ENCODE assay signal across 19 cellular contexts in genomic region chr18:74356959-74357358, GRCh38. TPM values are rescaled to one million over a fixed set of nuclear protein-coding genes. Genes with fewer than 3 reads are reported as not detected.
A peak's percentile ranks its signal among the peaks of the same experiment; 100 is the strongest.
DNase-seq lines count a peak whose midpoint lies in the region; ATAC-seq and TF ChIP-seq lines count a peak whose summit lies in the region.
"Had no signal": no experiment of that assay in that cellular context is flagged by ENCODE, and none has a peak within 500 bp of the region (broad histone marks: within the 10 kb centered on the region; RNA-seq: fewer than 3 reads in every experiment).

No MANE protein-coding gene starts in this region.

- no peak for TF ChIP-seq POLR2A in GM18505 (IDR thresholded peaks at IDR 0.05; ENCODE audit: borderline replicate concordance, extremely low read depth, insufficient read depth, insufficient read length)

- H3K4me3 Mint-ChIP-seq in activated B cell treated with CpG ODN at 0.5 μM for 24 hours, result peak overlapping the region; percentile 39
- H3K4me3 Mint-ChIP-seq: activated T-helper 1 cell treated with anti-CD3 and anti-CD28 coated beads, Interleukin-12 subunit alpha, Interleukin-12 subunit beta, Interleukin-2, Interleukin-4 antibody, amounts not matched to agents 30 ng/mL and 10 ng/mL and 1 ng/mL, durations not matched to agents 14 hours and 24 hours and 36 hours; dendritic cell treated with granulocyte-macrophage colony-stimulating factor and Interleukin-4, amounts not matched to agents 40 ng/mL and 50 ng/mL, for 4 days; neural progenitor cell; stimulated activated effector memory CD8-positive, alpha-beta T cell treated with anti-CD3 and anti-CD28 coated beads, Interleukin-12 subunit alpha, Interleukin-12 subunit beta, amount 100 ng/mL, for 72 hours had no signal

- H3K27me3 Mint-ChIP-seq in activated B cell treated with CpG ODN at 0.5 μM for 24 hours, result peaks cover 13% of the 10 kb centered on the region
- H3K27me3 Mint-ChIP-seq: activated naive CD8-positive, alpha-beta T cell treated with anti-CD3 and anti-CD28 coated beads for 36 hours; dendritic cell treated with granulocyte-macrophage colony-stimulating factor and Interleukin-4, amounts not matched to agents 40 ng/mL and 50 ng/mL, for 4 days had no signal

- H3K27ac Mint-ChIP-seq in activated B cell treated with CpG ODN at 0.5 μM for 24 hours, result peak overlapping the region; percentile 16
- H3K27ac Mint-ChIP-seq: activated T-helper 1 cell treated with anti-CD3 and anti-CD28 coated beads, Interleukin-12 subunit alpha, Interleukin-12 subunit beta, Interleukin-2, Interleukin-4 antibody, amounts not matched to agents 30 ng/mL and 10 ng/mL and 1 ng/mL, durations not matched to agents 14 hours and 24 hours and 36 hours; dendritic cell treated with granulocyte-macrophage colony-stimulating factor and Interleukin-4, amounts not matched to agents 40 ng/mL and 50 ng/mL, for 4 days; neural progenitor cell; stimulated activated effector memory CD8-positive, alpha-beta T cell treated with anti-CD3 and anti-CD28 coated beads, Interleukin-12 subunit alpha, Interleukin-12 subunit beta, amount 100 ng/mL, for 72 hours had no signal

- peaks cover 13% of the 10 kb centered on the region for H3K4me1 Mint-ChIP-seq in activated B cell treated with CpG ODN at 0.5 μM for 24 hours
- H3K4me1 Mint-ChIP-seq: neural progenitor cell had no signal

- ATAC-seq in GM18505 (IDR thresholded peaks at IDR 0.05; ENCODE audit: unreplicated experiment) (peak; percentile 57), GM19395 (IDR thresholded peaks at IDR 0.05; ENCODE audit: unreplicated experiment) (peak; percentile 51), HG02938 (IDR thresholded peaks at IDR 0.05; ENCODE audit: unreplicated experiment) (peak; percentile 64), activated B cell treated with CpG ODN at 0.5 μM for 24 hours (ENCODE audit: low read depth) (peak; percentile 37), GM18870 (IDR thresholded peaks at IDR 0.05; ENCODE audit: unreplicated experiment) (no peak)
- ATAC-seq: stimulated activated effector memory CD8-positive, alpha-beta T cell treated with anti-CD3 and anti-CD28 coated beads, Interleukin-12 subunit alpha, Interleukin-12 subunit beta, amount 100 ng/mL, for 72 hours had no signal

- H3K9me3 Mint-ChIP-seq in activated B cell treated with CpG ODN at 0.5 μM for 24 hours, result no peaks in the 10 kb centered on the region
- H3K9me3 Mint-ChIP-seq: activated naive CD8-positive, alpha-beta T cell treated with anti-CD3 and anti-CD28 coated beads for 36 hours; activated T-helper 1 cell treated with anti-CD3 and anti-CD28 coated beads, Interleukin-12 subunit alpha, Interleukin-12 subunit beta, Interleukin-2, Interleukin-4 antibody, amounts not matched to agents 30 ng/mL and 10 ng/mL and 1 ng/mL, durations not matched to agents 14 hours and 24 hours and 36 hours; dendritic cell treated with granulocyte-macrophage colony-stimulating factor and Interleukin-4, amounts not matched to agents 40 ng/mL and 50 ng/mL, for 4 days; neural progenitor cell; stimulated activated effector memory CD8-positive, alpha-beta T cell treated with anti-CD3 and anti-CD28 coated beads, Interleukin-12 subunit alpha, Interleukin-12 subunit beta, amount 100 ng/mL, for 72 hours had no signal

- no peaks in the 10 kb centered on the region for H3K36me3 Mint-ChIP-seq in activated B cell treated with CpG ODN at 0.5 μM for 24 hours (ENCODE audit: low read depth)
- H3K36me3 Mint-ChIP-seq: activated naive CD8-positive, alpha-beta T cell treated with anti-CD3 and anti-CD28 coated beads for 36 hours; neural progenitor cell; stimulated activated effector memory CD8-positive, alpha-beta T cell treated with anti-CD3 and anti-CD28 coated beads, Interleukin-12 subunit alpha, Interleukin-12 subunit beta, amount 100 ng/mL, for 72 hours had no signal

- intact Hi-C loops in activated B cell treated with CpG ODN at 0.5 μM for 24 hours (cut with micrococcal nuclease), result loop anchor here (5.0 kb wide), 1 partner anchor 210 kb away; the partner anchor contains the start of genes FBXO15 and TIMM21

- CTCF ChIA-PET in activated B cell treated with CpG ODN at 0.5 μM for 24 hours (lab: Charles Lee), result interaction anchor here (0.8 to 1.4 kb wide), 2 partner anchors 137 to 195 kb away, joined by 3 to 7 read pairs; no protein-coding TSS in a partner anchor

- no peak for DNase-seq in activated B cell treated with CpG ODN at 0.5 μM for 24 hours
- no peak for DNase-seq in H4 (ENCODE audit: low spot score)
- DNase-seq in NCI-H128 (lab: John Stamatoyannopoulos, UW; ENCODE audit: unreplicated experiment), result no peak
- DNase-seq: activated naive CD8-positive, alpha-beta T cell treated with anti-CD3 and anti-CD28 coated beads for 36 hours; DMS153; foreskin melanocyte; IMR-90; NCI-H2107; NCI-H774; thyroid gland had no signal

- POLR2A ChIA-PET in activated B cell treated with CpG ODN at 0.5 μM for 24 hours (lab: Charles Lee), result no interaction called here

- TF ChIP-seq CTCF in activated B cell treated with CpG ODN at 0.5 μM for 24 hours (IDR thresholded peaks at IDR 0.05), result no peak

RNA-seq across cellular contexts. Expression of gene C18orf63, which starts 41.3 kb away (rescaled TPM):
- total RNA-seq in activated B cell treated with CpG ODN at 0.5 μM for 24 hours, result not detected in 2 replicates
- total RNA-seq in H4 (2014; rRNA removed; shearing (Covaris generic)), result not detected in 2 replicates
- total RNA-seq: activated naive CD8-positive, alpha-beta T cell treated with anti-CD3 and anti-CD28 coated beads for 36 hours; activated T-helper 1 cell treated with anti-CD3 and anti-CD28 coated beads, Interleukin-12 subunit alpha, Interleukin-12 subunit beta, Interleukin-2, Interleukin-4 antibody, amounts not matched to agents 30 ng/mL and 10 ng/mL and 1 ng/mL, durations not matched to agents 14 hours and 24 hours and 36 hours; IMR-90; renal cortical epithelial cell; thyroid gland had no signal
